8 cellular contexts compared by ENCODE assay signal in the genomic region with DNA sequence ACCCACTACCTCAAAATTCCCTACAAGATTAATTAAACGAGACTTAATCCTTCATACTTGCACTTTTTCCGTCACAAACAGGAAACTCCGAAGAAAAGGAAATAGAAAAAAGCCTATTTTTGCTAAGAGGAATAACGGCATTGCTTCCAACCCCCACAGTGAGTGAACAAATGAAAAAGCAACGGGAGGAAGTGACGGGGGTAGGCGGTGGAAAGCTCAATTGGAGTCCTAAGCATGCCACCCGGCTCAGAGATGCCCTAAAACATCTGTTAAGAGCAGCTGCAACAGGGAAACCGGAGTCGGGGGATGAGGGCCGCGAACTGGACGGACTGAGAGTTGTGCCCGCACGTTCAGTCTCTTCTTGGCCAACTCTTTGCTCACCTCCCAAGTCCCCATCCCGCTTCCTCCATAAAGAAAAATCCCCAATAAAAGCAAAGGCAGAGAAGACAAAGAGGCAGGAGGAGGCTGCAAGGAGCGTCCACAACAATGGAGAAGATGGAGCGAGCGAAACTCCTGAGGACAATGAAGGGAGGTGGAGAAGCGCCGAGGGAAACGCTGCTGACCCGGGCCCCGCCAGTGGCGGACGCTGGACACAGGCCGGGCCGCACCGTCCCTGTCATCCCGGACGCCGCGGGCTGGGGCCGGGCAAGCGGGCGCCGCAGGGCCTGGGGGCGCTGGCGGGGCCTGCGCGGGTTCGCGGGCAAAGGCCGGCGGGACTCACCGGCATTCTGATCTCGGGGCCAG. TPM values are rescaled to one million over a fixed set of nuclear protein-coding genes. Genes with fewer than 3 reads are reported as not detected.
DNase-seq lines count a peak whose midpoint lies in the region; ATAC-seq lines count a peak whose summit lies in the region.

No MANE protein-coding gene starts in this region.

- peak overlapping the region in 1 of 2 experiments; percentile 90 for H2BK12ac ChIP-seq in mesenchymal stem cell (ENCODE audit: low read length in 2 of 2)

- peak overlapping the region; percentile 92 for H3K27ac ChIP-seq in mesenchymal stem cell (ENCODE audit: low read length, poor library complexity, severe bottlenecking)

- peak overlapping the region; percentile 87 to 97 for H3K4ac ChIP-seq in mesenchymal stem cell (ENCODE audit: low read depth in 1 of 2, low read length in 2 of 2)

- no peaks in the 10 kb centered on the region for H3K27me3 ChIP-seq in mesenchymal stem cell (ENCODE audit: control insufficient read depth in 1 of 2, insufficient read depth in 1 of 2, low read length in 2 of 2)

- peak overlapping the region; percentile 98 for H3K9ac ChIP-seq in mesenchymal stem cell (ENCODE audit: low read length)

- peak overlapping the region; percentile 65 for H3K4me2 ChIP-seq in mesenchymal stem cell (ENCODE audit: low read length, poor library complexity, severe bottlenecking)

- H2BK120ac ChIP-seq in mesenchymal stem cell (ENCODE audit: low read depth, low read length), result peak overlapping the region; percentile 97

- H3K4me3 ChIP-seq in mesenchymal stem cell (ENCODE audit: insufficient read depth in 1 of 2, low read depth in 1 of 2, low read length in 2 of 2), result peak overlapping the region; percentile 87 to 100

- H3K14ac ChIP-seq in mesenchymal stem cell (ENCODE audit: low read length in 2 of 2), result peak overlapping the region in 1 of 2 experiments; percentile 99

- peak overlapping the region; percentile 61 for H2BK5ac ChIP-seq in mesenchymal stem cell (ENCODE audit: low read depth, low read length, poor library complexity, severe bottlenecking)

- peaks cover 4% of the 10 kb centered on the region for H3K79me1 ChIP-seq in mesenchymal stem cell (replicated peaks; ENCODE audit: low read length, poor library complexity, severe bottlenecking)

- peak overlapping the region; percentile 98 for H2AFZ ChIP-seq in mesenchymal stem cell (ENCODE audit: low read depth, low read length)

- H3K18ac ChIP-seq in mesenchymal stem cell (ENCODE audit: low read depth in 1 of 2, low read length in 2 of 2), result peak overlapping the region; percentile 99 to 100

- H3K9me3 ChIP-seq in mesenchymal stem cell (ENCODE audit: control insufficient read depth, low read length), result no peaks in the 10 kb centered on the region

- peak overlapping the region; percentile 69 for H2AK5ac ChIP-seq in mesenchymal stem cell (ENCODE audit: low read length, severe bottlenecking)

- WGBS in mesenchymal stem cell, result under 1% methylated on average over 27 of the region's 47 CpGs

- H4K8ac ChIP-seq in mesenchymal stem cell (ENCODE audit: low read length), result peak overlapping the region; percentile 97

- peak overlapping the region; percentile 98 for H2BK15ac ChIP-seq in mesenchymal stem cell (ENCODE audit: low read depth, poor library complexity, severe bottlenecking)

- H3K23ac ChIP-seq in mesenchymal stem cell (ENCODE audit: low read length in 2 of 2), result peak overlapping the region in 1 of 2 experiments; percentile 98

- peak; percentile 38 for ATAC-seq in HG02678 (IDR thresholded peaks at IDR 0.05; ENCODE audit: unreplicated experiment)

- peak overlapping the region; percentile 98 for H4K91ac ChIP-seq in mesenchymal stem cell (ENCODE audit: low read length)

- DNase-seq in NCI-H1694 treated with DMSO at 0.1 percent for 48 hours (lab: John Stamatoyannopoulos, UW) (peak; percentile 41), NCI-H1694 (lab: John Stamatoyannopoulos, UW) (no peak), NCI-H2171 treated with DMSO at 0.1 percent for 48 hours (lab: John Stamatoyannopoulos, UW) (peak; percentile 68), mesenchymal stem cell (peak; percentile 85)
- DNase-seq in activated CD4-positive, alpha-beta T cell treated with anti-CD3 and anti-CD28 coated beads, Interleukin-2, amount 50 U/mL, for 48 hours, result peak; percentile 58 to 71
- DNase-seq in effector CD8-positive, alpha-beta T cell (lab: John Stamatoyannopoulos, UW), result peak; percentile 40
- DNase-seq in stimulated activated CD8-positive, alpha-beta memory T cell treated with anti-CD3 and anti-CD28 coated beads, Interleukin-12 subunit alpha, Interleukin-12 subunit beta, amount 100 ng/mL, for 4 hours (ENCODE audit: low read depth), result peak; percentile 27

- peaks cover 2 to 11% of the 10 kb centered on the region in 2 experiments for H3K36me3 ChIP-seq in mesenchymal stem cell (ENCODE audit: control insufficient read depth in 1 of 2, insufficient read depth in 2 of 2, low read depth in 1 of 2, low read length in 2 of 2)

- peaks cover 9% of the 10 kb centered on the region for H3K4me1 ChIP-seq in mesenchymal stem cell (ENCODE audit: control insufficient read depth, insufficient read depth, low read depth, low read length)

RNA-seq across cellular contexts. Expression of gene SEC63, which starts 0.7 kb away (rescaled TPM):
- 71.1 TPM for polyA plus RNA-seq in mesenchymal stem cell (2013, experiment 1 of 2)
- polyA plus RNA-seq in mesenchymal stem cell (2013, experiment 2 of 2), result 77.8 TPM
